ENCODE assay signal across 8 cellular contexts in the genomic region with DNA sequence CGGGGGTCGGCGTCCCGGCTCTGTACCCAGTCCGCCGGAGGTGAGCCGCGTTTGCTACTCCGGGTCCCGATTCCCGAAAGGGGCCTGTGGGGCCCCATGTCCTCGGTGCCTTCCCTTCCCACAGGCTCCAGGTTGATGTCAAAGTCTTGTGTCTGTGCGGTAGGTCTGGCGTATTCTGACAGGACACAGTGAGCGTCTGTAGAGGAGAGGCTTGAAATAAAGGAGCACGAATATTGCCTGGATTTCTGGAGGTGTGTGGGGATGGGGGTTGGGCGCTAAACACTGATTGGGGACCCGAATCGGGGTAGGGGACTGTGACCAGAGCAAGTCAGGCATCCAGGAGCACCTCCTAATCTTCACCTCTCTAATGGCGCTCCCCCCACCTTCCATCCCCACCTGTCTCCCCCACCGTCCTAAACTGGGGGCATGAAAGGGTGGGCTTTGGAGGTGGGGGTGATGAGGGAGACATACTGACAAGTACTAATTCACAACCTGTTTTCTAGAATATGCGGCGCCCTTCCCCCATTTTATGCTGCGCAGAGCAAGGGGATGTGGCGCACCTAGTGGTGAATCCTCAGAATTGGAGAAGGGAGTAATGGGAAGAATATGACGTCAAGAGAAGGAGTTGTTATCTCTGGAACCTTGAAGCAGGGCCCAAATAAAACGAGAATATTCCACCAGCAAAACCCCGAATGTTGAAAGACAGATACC. TPM values are rescaled to one million over a fixed set of nuclear protein-coding genes. Genes with fewer than 3 reads are reported as not detected.
DNase-seq lines count a peak whose midpoint lies in the region; ATAC-seq and TF ChIP-seq lines count a peak whose summit lies in the region.

No MANE protein-coding gene starts in this region.

- intact Hi-C loops in Calu3 (cut with micrococcal nuclease; ENCODE audit: unreplicated experiment), result no loop called here
- intact Hi-C loops in left lung (cut with DNase I), result no loop called here

- no peak overlapping the region for H3K27ac ChIP-seq in SK-N-MC
- no peak overlapping the region for H3K27ac ChIP-seq in ectodermal cell (ENCODE audit: insufficient read depth, low read depth, low read length, poor library complexity, severe bottlenecking)
- H3K27ac ChIP-seq in left lung, result peak overlapping the region; percentile 65 to 67

- peak overlapping the region; percentile 23 for H3K27ac Mint-ChIP-seq in Calu3 (ENCODE audit: unreplicated experiment)

- peak overlapping the region; percentile 79 for H3K4me3 ChIP-seq in SK-N-MC
- H3K4me3 ChIP-seq in ectodermal cell (ENCODE audit: insufficient read depth, low read depth, low read length), result peak overlapping the region; percentile 60
- peak overlapping the region; percentile 43 to 47 for H3K4me3 ChIP-seq in left lung

- H3K4me1 ChIP-seq in ectodermal cell (ENCODE audit: control insufficient read depth, insufficient read depth, low read length), result no peaks in the 10 kb centered on the region
- peaks cover 0 to 5% of the 10 kb centered on the region in 2 donors for H3K4me1 ChIP-seq in left lung

- H3K36me3 Mint-ChIP-seq in Calu3 (ENCODE audit: insufficient read depth, unreplicated experiment), result peaks cover 21% of the 10 kb centered on the region

- ATAC-seq in left lung (peak; percentile 89), GM19455 (IDR thresholded peaks at IDR 0.05; ENCODE audit: unreplicated experiment) (no peak)
- ATAC-seq in stimulated activated naive CD8-positive, alpha-beta T cell treated with anti-CD3 and anti-CD28 coated beads, Interleukin-15, Interleukin-2, amounts not matched to agents 100 U/mL and 50 U/mL, for 24 hours, result no peak

- DNase-seq in Calu3 (peak; percentile 52), HT1080 (ENCODE audit: low read depth) (peak; percentile 52), SK-N-MC (ENCODE audit: low read depth, low spot score) (no peak), left lung (peak in 1 of 2 donors; percentile 37), GDM1 (lab: John Stamatoyannopoulos, UW) (no peak)
- DNase-seq in stimulated activated naive CD8-positive, alpha-beta T cell treated with anti-CD3 and anti-CD28 coated beads, Interleukin-15, Interleukin-2, amounts not matched to agents 100 U/mL and 50 U/mL, for 24 hours, result peak; percentile 3

- no TSS peak for BruUV-seq in Calu3 (replicated peaks; lab: Mats Ljungman, UMichigan)

- H3K36me3 ChIP-seq in SK-N-MC (ENCODE audit: insufficient read depth, low read length) (no peaks in the 10 kb centered on the region), ectodermal cell (ENCODE audit: control insufficient read depth, insufficient read depth, low read length) (no peaks in the 10 kb centered on the region), left lung (no peaks in the 10 kb centered on the region)

- H3K27me3 ChIP-seq in ectodermal cell (ENCODE audit: control insufficient read depth, insufficient read depth, low read length, poor library complexity, severe bottlenecking) (no peaks in the 10 kb centered on the region), left lung (peaks cover 0 to 23% of the 10 kb centered on the region in 2 donors)

- H3K9me3 Mint-ChIP-seq in Calu3 (ENCODE audit: low read depth, unreplicated experiment), result peaks cover 2% of the 10 kb centered on the region

- H3K9ac ChIP-seq in SK-N-MC (ENCODE audit: insufficient read length), result peak overlapping the region; percentile 71

- 4 to 6% methylated on average over 23 to 24 of the region's 28 CpGs for WGBS in ectodermal cell, 2 experiments

- TF ChIP-seq CTCF in Calu3 (IDR thresholded peaks at IDR 0.05; ENCODE audit: unreplicated experiment) (peak; percentile 41), left lung (IDR thresholded peaks at IDR 0.05) (peak; percentile 46 to 53)

- H3K27me3 Mint-ChIP-seq in Calu3 (ENCODE audit: unreplicated experiment), result no peaks in the 10 kb centered on the region

- H3K4me1 Mint-ChIP-seq in Calu3 (ENCODE audit: low read depth, unreplicated experiment), result no peaks in the 10 kb centered on the region

- H3K9me3 ChIP-seq in SK-N-MC (ENCODE audit: low read depth, low read length) (no peaks in the 10 kb centered on the region), ectodermal cell (ENCODE audit: control insufficient read depth, low read length) (no peaks in the 10 kb centered on the region), left lung (no peaks in the 10 kb centered on the region)

- CTCF ChIA-PET in Calu3 (lab: Charles Lee), result no interaction called here

- H3K4me3 Mint-ChIP-seq in Calu3 (ENCODE audit: low read depth, unreplicated experiment), result peak overlapping the region; percentile 83

RNA-seq across cellular contexts. Expression of a gene that starts 0.9 kb away (rescaled TPM):
- total RNA-seq in Calu3 (2022), result 7.1 and 9.0 TPM in 2 replicates
- 11.7 and 17.8 TPM in 2 replicates for total RNA-seq in HT1080 (2014; rRNA removed; shearing (Covaris generic))
- polyA plus RNA-seq in HT1080 (2015; cell fraction: cytosol; rRNA removed), result 5.2 and 6.4 TPM in 2 replicates
- polyA plus RNA-seq in HT1080 (2015; cell fraction: nucleus; rRNA removed), result 11.7 and 11.9 TPM in 2 replicates
- polyA plus RNA-seq in ectodermal cell (2013, experiment 1 of 4), result 22.9 TPM
- polyA plus RNA-seq in ectodermal cell (2013, experiment 2 of 4), result 24.7 TPM
- polyA plus RNA-seq in ectodermal cell (2013, experiment 3 of 4), result 19.5 TPM
- 24.1 TPM for polyA plus RNA-seq in ectodermal cell (2013, experiment 4 of 4)
- total RNA-seq in left lung, result 10 to 100 TPM in 1 of 2 donors, 1 to 10 TPM in 1; 5.0 to 10.3 TPM

RNA-seq across cellular contexts. Expression of a gene that starts 7.4 kb away (rescaled TPM):
- 4.9 and 5.5 TPM in 2 replicates for total RNA-seq in Calu3 (2022)
- total RNA-seq in HT1080 (2014; rRNA removed; shearing (Covaris generic)), result 0.40 and 0.71 TPM in 2 replicates
- polyA plus RNA-seq in HT1080 (2015; cell fraction: cytosol; rRNA removed), result 0.31 and 0.47 TPM in 2 replicates
- 0.32 and 0.54 TPM in 2 replicates for polyA plus RNA-seq in HT1080 (2015; cell fraction: nucleus; rRNA removed)
- polyA plus RNA-seq in ectodermal cell (2013, experiment 1 of 4), result 20.3 TPM
- 23.2 TPM for polyA plus RNA-seq in ectodermal cell (2013, experiment 2 of 4)
- 15.6 TPM for polyA plus RNA-seq in ectodermal cell (2013, experiment 3 of 4)
- polyA plus RNA-seq in ectodermal cell (2013, experiment 4 of 4), result 16.0 TPM
- 1 to 10 TPM; 4.5 to 5.6 TPM for total RNA-seq in left lung

Comparison
In these comparisons a context has a peak if more than half of its experiments do, and no peak if none do; other contexts are left out.
1. DNase-seq: peak in Calu3 (single experiment), HT1080 (single experiment) and stimulated activated naive CD8-positive, alpha-beta T cell treated with anti-CD3 and anti-CD28 coated beads, Interleukin-15, Interleukin-2, amounts not matched to agents 100 U/mL and 50 U/mL, for 24 hours (single experiment); none in SK-N-MC (single experiment) and GDM1 (single experiment).
2. H3K27ac ChIP-seq: peak in left lung (2 of 2); none in SK-N-MC (single experiment) and ectodermal cell (single experiment).
3. Peak in every context shown above with its lines, with median percentiles within 50 percentile points of each other: H3K4me3 ChIP-seq.